In the genomic region with DNA sequence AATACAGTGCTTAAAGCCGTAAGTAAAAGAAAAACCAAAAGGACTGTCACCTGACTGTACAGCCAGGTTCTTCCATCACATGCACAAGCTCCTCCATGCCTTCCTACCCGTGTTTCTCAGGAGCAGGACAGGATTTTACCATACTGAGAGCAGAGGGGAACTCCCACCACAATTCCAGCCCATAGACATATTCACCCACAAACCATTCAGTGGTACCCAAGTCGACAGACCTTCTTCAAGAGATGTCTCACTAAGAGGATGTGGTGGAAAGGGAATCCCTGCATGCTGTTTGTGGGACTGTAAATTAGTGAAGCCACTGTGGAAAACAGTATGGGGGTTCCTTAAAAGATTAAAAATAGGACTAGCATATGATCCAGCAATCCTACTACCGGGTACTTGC, we compare ENCODE assay signal across 1 cellular context.
TF ChIP-seq lines count a peak whose summit lies in the region.

No MANE protein-coding gene starts in this region.

TF ChIP-seq in IMR-90, 13 proteins besides CTCF, POLR2A, EP300 and RAD21:
- TF ChIP-seq, protein P1, sequence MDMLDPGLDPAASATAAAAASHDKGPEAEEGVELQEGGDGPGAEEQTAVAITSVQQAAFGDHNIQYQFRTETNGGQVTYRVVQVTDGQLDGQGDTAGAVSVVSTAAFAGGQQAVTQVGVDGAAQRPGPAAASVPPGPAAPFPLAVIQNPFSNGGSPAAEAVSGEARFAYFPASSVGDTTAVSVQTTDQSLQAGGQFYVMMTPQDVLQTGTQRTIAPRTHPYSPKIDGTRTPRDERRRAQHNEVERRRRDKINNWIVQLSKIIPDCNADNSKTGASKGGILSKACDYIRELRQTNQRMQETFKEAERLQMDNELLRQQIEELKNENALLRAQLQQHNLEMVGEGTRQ (IDR thresholded peaks at IDR 0.05; ENCODE audit: low read depth, low read length), result no peak
- TF ChIP-seq CHD1 (IDR thresholded peaks at IDR 0.05; ENCODE audit: low read depth, low read length) (no peak), FOS (IDR thresholded peaks at IDR 0.05; ENCODE audit: low read depth, low read length) (no peak), MXI1 (IDR thresholded peaks at IDR 0.05; ENCODE audit: borderline replicate concordance, low read depth, low read length) (no peak), MAFK (IDR thresholded peaks at IDR 0.05; ENCODE audit: low read depth, low read length) (no peak), NFE2L2 (IDR thresholded peaks at IDR 0.05; ENCODE audit: low read depth, low read length) (no peak), BHLHE40 (IDR thresholded peaks at IDR 0.05; ENCODE audit: low read depth, low read length) (no peak), RCOR1 (IDR thresholded peaks at IDR 0.05; ENCODE audit: insufficient replicate concordance, low read length) (no peak), SMC3 (IDR thresholded peaks at IDR 0.05; ENCODE audit: low read depth, low read length) (no peak), CEBPB (IDR thresholded peaks at IDR 0.05; ENCODE audit: low read depth, low read length) (no peak), RFX5 (IDR thresholded peaks at IDR 0.05; ENCODE audit: low read depth, low read length) (no peak), MAZ (IDR thresholded peaks at IDR 0.05; ENCODE audit: borderline replicate concordance, low read depth, low read length) (no peak)
- TF ChIP-seq, protein P2, sequence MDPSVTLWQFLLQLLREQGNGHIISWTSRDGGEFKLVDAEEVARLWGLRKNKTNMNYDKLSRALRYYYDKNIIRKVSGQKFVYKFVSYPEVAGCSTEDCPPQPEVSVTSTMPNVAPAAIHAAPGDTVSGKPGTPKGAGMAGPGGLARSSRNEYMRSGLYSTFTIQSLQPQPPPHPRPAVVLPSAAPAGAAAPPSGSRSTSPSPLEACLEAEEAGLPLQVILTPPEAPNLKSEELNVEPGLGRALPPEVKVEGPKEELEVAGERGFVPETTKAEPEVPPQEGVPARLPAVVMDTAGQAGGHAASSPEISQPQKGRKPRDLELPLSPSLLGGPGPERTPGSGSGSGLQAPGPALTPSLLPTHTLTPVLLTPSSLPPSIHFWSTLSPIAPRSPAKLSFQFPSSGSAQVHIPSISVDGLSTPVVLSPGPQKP (IDR thresholded peaks at IDR 0.05; ENCODE audit: borderline replicate concordance, low read depth, low read length), result no peak
